8 cellular contexts compared by ENCODE assay signal in genomic region chr3:198080521-198081384, GRCh38.
DNase-seq lines count a peak whose midpoint lies in the region; ATAC-seq, FAIRE-seq and TF ChIP-seq lines count a peak whose summit lies in the region.

No MANE protein-coding gene starts in this region.

- peak; percentile 41 to 63 for TF ChIP-seq CTCF in GM23338 (conservative IDR thresholded peaks at IDR 0.05; ENCODE audit: low read depth in 2 of 2)
- peak; percentile 58 for TF ChIP-seq CTCF in WERI-Rb-1 (IDR thresholded peaks at IDR 0.05; ENCODE audit: low read depth, low read length)
- peak; percentile 71 for TF ChIP-seq CTCF in bronchial epithelial cell (IDR thresholded peaks at IDR 0.05; ENCODE audit: insufficient read depth, low read length, severe bottlenecking)

- peak; percentile 87 for ATAC-seq in GM23338

- H3K27me3 Mint-ChIP-seq in GM23338 (ENCODE audit: insufficient read depth, low read depth, poor library complexity) = peaks cover 48% of the 10 kb centered on the region

- no peaks in the 10 kb centered on the region for H3K36me3 Mint-ChIP-seq in GM23338 (ENCODE audit: low read depth)

- no peaks in the 10 kb centered on the region for H3F3A ChIP-seq in GM23338 (replicated peaks; ENCODE audit: low read depth)

- H3K4me3 ChIP-seq in GM23338 = peak overlapping the region; percentile 71
- H3K4me3 ChIP-seq in WERI-Rb-1 (ENCODE audit: low read depth, low read length) = peak overlapping the region; percentile 54
- H3K4me3 ChIP-seq in bronchial epithelial cell (ENCODE audit: low read depth, low read length) = peak overlapping the region; percentile 32

- peak overlapping the region; percentile 88 for H3K4me2 ChIP-seq in GM23338

- no peak overlapping the region for H3K27ac Mint-ChIP-seq in GM23338

- no peaks in the 10 kb centered on the region for H3K4me1 Mint-ChIP-seq in GM23338

- H3K9me3 Mint-ChIP-seq in GM23338 = peaks cover 6% of the 10 kb centered on the region; the same call in 2 of the 3 replicates

- no peaks in the 10 kb centered on the region for H3K79me2 ChIP-seq in GM23338 (replicated peaks; ENCODE audit: insufficient read depth)

- H2AFZ ChIP-seq in GM23338 = peak overlapping the region; percentile 91

- H4K20me1 ChIP-seq in GM23338 (replicated peaks; ENCODE audit: insufficient read depth) = no peaks in the 10 kb centered on the region; the same call in 1 of the 2 replicates

- H3K4me1 ChIP-seq in GM23338 (ENCODE audit: insufficient read depth) = no peaks in the 10 kb centered on the region

- H3K27ac ChIP-seq in GM23338 (ENCODE audit: low read depth) (no peak overlapping the region), WERI-Rb-1 (no peak overlapping the region)

- DNase-seq in DMS79 (lab: John Stamatoyannopoulos, UW) (peak; percentile 15), GM23338 (ENCODE audit: low spot score) (peak; percentile 89), NCI-H1092 treated with DMSO at 0.1 percent for 48 hours (lab: John Stamatoyannopoulos, UW) (peak; percentile 32), WERI-Rb-1 (peak; percentile 56), bronchial epithelial cell (ENCODE audit: low read depth) (peak; percentile 32), islet precursor cell (peak; percentile 92), GM19240 (ENCODE audit: insufficient read length, low spot score) (no peak)
- DNase-seq in stimulated activated CD4-positive, alpha-beta T cell treated with anti-CD3 and anti-CD28 coated beads, Interleukin-12 subunit alpha, Interleukin-12 subunit beta, amount 100 ng/mL, for 48 hours (ENCODE audit: low read depth in 2 of 3, low spot score in 1 of 3) = peak; percentile 59 to 78 (median 65)

- H3K36me3 ChIP-seq in GM23338 (ENCODE audit: insufficient read depth) (no peaks in the 10 kb centered on the region), WERI-Rb-1 (no peaks in the 10 kb centered on the region), bronchial epithelial cell (ENCODE audit: control insufficient read depth, insufficient read depth, low read length) (no peaks in the 10 kb centered on the region)

- no peak for FAIRE-seq in bronchial epithelial cell (lab: Jason Lieb, UNC)

- peaks cover 94% of the 10 kb centered on the region for H3K27me3 ChIP-seq in GM23338 (ENCODE audit: insufficient read depth)
- H3K27me3 ChIP-seq in WERI-Rb-1 (ENCODE audit: insufficient read depth, low read depth, severe bottlenecking) = peaks cover 13% of the 10 kb centered on the region
- peaks cover 24% of the 10 kb centered on the region for H3K27me3 ChIP-seq in bronchial epithelial cell (ENCODE audit: control insufficient read depth, insufficient read depth, low read length)

- H3K9me3 ChIP-seq in WERI-Rb-1 (ENCODE audit: severe bottlenecking) = no peaks in the 10 kb centered on the region

- H3K9me2 ChIP-seq in GM23338 (ENCODE audit: insufficient read depth) = no peaks in the 10 kb centered on the region

- H3K4me3 Mint-ChIP-seq in GM23338 = peak overlapping the region; percentile 69

TF ChIP-seq in GM23338, 12 proteins besides CTCF, POLR2A, EP300 and RAD21:
- TF ChIP-seq POLR2AphosphoS5 (IDR thresholded peaks at IDR 0.05; ENCODE audit: low read depth) = no peak
- TF ChIP-seq ZNF331 (CRISPR knock-in tag; IDR thresholded peaks at IDR 0.05; ENCODE audit: low read depth) = no peak
- TF ChIP-seq, protein P1, sequence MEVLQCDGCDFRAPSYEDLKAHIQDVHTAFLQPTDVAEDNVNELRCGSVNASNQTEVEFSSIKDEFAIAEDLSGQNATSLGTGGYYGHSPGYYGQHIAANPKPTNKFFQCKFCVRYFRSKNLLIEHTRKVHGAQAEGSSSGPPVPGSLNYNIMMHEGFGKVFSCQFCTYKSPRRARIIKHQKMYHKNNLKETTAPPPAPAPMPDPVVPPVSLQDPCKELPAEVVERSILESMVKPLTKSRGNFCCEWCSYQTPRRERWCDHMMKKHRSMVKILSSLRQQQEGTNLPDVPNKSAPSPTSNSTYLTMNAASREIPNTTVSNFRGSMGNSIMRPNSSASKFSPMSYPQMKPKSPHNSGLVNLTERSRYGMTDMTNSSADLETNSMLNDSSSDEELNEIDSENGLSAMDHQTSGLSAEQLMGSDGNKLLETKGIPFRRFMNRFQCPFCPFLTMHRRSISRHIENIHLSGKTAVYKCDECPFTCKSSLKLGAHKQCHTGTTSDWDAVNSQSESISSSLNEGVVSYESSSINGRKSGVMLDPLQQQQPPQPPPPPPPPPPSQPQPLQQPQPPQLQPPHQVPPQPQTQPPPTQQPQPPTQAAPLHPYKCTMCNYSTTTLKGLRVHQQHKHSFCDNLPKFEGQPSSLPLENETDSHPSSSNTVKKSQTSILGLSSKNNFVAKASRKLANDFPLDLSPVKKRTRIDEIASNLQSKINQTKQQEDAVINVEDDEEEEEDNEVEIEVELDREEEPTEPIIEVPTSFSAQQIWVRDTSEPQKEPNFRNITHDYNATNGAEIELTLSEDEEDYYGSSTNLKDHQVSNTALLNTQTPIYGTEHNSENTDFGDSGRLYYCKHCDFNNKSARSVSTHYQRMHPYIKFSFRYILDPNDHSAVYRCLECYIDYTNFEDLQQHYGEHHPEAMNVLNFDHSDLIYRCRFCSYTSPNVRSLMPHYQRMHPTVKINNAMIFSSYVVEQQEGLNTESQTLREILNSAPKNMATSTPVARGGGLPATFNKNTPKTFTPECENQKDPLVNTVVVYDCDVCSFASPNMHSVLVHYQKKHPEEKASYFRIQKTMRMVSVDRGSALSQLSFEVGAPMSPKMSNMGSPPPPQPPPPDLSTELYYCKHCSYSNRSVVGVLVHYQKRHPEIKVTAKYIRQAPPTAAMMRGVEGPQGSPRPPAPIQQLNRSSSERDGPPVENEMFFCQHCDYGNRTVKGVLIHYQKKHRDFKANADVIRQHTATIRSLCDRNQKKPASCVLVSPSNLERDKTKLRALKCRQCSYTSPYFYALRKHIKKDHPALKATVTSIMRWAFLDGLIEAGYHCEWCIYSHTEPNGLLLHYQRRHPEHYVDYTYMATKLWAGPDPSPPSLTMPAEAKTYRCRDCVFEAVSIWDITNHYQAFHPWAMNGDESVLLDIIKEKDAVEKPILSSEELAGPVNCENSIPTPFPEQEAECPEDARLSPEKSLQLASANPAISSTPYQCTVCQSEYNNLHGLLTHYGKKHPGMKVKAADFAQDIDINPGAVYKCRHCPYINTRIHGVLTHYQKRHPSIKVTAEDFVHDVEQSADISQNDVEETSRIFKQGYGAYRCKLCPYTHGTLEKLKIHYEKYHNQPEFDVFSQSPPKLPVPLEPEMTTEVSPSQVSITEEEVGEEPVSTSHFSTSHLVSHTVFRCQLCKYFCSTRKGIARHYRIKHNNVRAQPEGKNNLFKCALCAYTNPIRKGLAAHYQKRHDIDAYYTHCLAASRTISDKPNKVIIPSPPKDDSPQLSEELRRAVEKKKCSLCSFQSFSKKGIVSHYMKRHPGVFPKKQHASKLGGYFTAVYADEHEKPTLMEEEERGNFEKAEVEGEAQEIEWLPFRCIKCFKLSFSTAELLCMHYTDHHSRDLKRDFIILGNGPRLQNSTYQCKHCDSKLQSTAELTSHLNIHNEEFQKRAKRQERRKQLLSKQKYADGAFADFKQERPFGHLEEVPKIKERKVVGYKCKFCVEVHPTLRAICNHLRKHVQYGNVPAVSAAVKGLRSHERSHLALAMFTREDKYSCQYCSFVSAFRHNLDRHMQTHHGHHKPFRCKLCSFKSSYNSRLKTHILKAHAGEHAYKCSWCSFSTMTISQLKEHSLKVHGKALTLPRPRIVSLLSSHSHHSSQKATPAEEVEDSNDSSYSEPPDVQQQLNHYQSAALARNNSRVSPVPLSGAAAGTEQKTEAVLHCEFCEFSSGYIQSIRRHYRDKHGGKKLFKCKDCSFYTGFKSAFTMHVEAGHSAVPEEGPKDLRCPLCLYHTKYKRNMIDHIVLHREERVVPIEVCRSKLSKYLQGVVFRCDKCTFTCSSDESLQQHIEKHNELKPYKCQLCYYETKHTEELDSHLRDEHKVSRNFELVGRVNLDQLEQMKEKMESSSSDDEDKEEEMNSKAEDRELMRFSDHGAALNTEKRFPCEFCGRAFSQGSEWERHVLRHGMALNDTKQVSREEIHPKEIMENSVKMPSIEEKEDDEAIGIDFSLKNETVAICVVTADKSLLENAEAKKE (CRISPR knock-in tag; IDR thresholded peaks at IDR 0.05) = no peak
- no peak for TF ChIP-seq ZNF114 (CRISPR knock-in tag; IDR thresholded peaks at IDR 0.05)
- TF ChIP-seq EZH2 (IDR thresholded peaks at IDR 0.05; ENCODE audit: low read depth, unreplicated experiment) = no peak
